In the genomic region with DNA sequence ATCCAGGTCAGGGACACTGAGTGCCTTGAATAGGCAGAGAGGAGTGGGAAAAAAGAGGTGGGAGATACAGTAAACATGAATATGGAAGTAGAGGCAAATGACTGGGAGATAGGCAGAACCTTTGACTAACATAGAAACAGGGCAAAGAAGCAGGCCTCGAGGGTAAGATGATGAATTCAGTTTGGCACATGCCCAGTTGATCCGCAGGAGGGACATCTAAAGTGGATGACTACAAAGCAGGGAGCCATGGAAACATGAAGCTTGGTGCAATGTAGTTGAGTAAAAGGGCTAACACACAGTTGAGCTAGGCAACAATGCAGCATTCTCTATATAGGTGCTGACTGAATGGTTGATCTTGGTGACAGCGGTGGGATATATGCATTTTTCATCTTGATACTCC, we compare ENCODE assay signal across 24 cellular contexts.
"Had no signal": no experiment of that assay in that cellular context is flagged by ENCODE, and none has a peak within 500 bp of the region (broad histone marks: within the 10 kb centered on the region; RNA-seq: fewer than 3 reads in every experiment).

No MANE protein-coding gene starts in this region.

- H3K4me3 ChIP-seq: coronary artery, Peyer's patch, SJSA1 had no signal

- H3K9me3 ChIP-seq: Peyer's patch, SJSA1 had no signal

- H3K36me3 ChIP-seq: brain microvascular endothelial cell, Peyer's patch, SJSA1 had no signal

- H3K27me3 ChIP-seq: brain microvascular endothelial cell, Peyer's patch, SJSA1 had no signal

- DNase-seq: activated CD4-positive, alpha-beta T cell treated with anti-CD3 and anti-CD28 coated beads for 4 hours; activated CD8-positive, alpha-beta memory T cell treated with anti-CD3 and anti-CD28 coated beads, Interleukin-2, amount 50 U/mL, for 4 hours; activated CD8-positive, alpha-beta T cell treated with anti-CD3 and anti-CD28 coated beads for 36 hours; activated gamma-delta T cell treated with Interleukin-2 at 50 U/mL for 16 hours; activated naive CD4-positive, alpha-beta T cell treated with anti-CD3 and anti-CD28 coated beads, Interleukin-2, amount 10 ng/mL, durations not matched to agents 7 days and 5 days; activated naive CD8-positive, alpha-beta T cell treated with anti-CD3 and anti-CD28 coated beads for 36 hours; activated T-cell treated with anti-CD3 and anti-CD28 coated beads, Interleukin-2, amount 50 U/mL, for 72 hours; brain microvascular endothelial cell; central memory CD4-positive, alpha-beta T cell; NCI-H1105 treated with DMSO at 0.1 percent for 48 hours; NCI-H1436 treated with DMSO at 0.1 percent for 48 hours; NCI-H187; NCI-H2081; NCI-H2171; NCI-H226; NCI-H510A treated with DMSO at 0.1 percent for 48 hours; NCI-H69; NK-92 treated with Interleukin-12 subunit alpha and Interleukin-12 subunit beta, amount 100 ng/mL, for 24 hours; OCI-M1; Peyer's patch; SHP77; SW 1271 had no signal
